ENCODE assay signal across 8 cellular contexts in genomic region chr5:143182901-143183820, GRCh38.
A peak's percentile ranks its signal among the peaks of the same experiment; 100 is the strongest.
DNase-seq lines count a peak whose midpoint lies in the region; ATAC-seq, FAIRE-seq and TF ChIP-seq lines count a peak whose summit lies in the region.

No MANE protein-coding gene starts in this region.

- no peak for TF ChIP-seq POLR2A in lower leg skin (IDR thresholded peaks at IDR 0.05)

- no peak overlapping the region for H3K4me3 ChIP-seq in lower leg skin (ENCODE audit: low read depth, poor library complexity, severe bottlenecking)

- peak; percentile 73 for ATAC-seq in GM21717 (IDR thresholded peaks at IDR 0.05; ENCODE audit: unreplicated experiment)

- peak overlapping the region; percentile 37 for H3K27ac ChIP-seq in angular gyrus (ENCODE audit: low read depth, low read length)

- 54 to 57% methylated on average over 15 of the region's 15 CpGs for WGBS in lower leg skin, 2 donors

- DNase-seq in GM18507 (ENCODE audit: extremely low spot score, insufficient read length, low read depth) = no peak
- DNase-seq in NAMALWA (ENCODE audit: low spot score) = peak; percentile 27
- peak; percentile 80 for DNase-seq in stimulated activated CD4-positive, alpha-beta T cell treated with anti-CD3 and anti-CD28 coated beads, Interleukin-15, amount 100 ng/mL, for 24 hours
- no peak for DNase-seq in kidney tubule cell (ENCODE audit: low spot score)
- DNase-seq in lower leg skin (ENCODE audit: low spot score in 2 of 2) = no peak
- no peak for DNase-seq in DMS153 treated with DMSO at 0.1 percent for 48 hours (lab: John Stamatoyannopoulos, UW; ENCODE audit: unreplicated experiment)

- FAIRE-seq in GM18507 (lab: Jason Lieb, UNC) = peak; percentile 92

- intact Hi-C loops in lower leg skin (cut with DNase I; ENCODE audit: low total_unique reads) = no loop called here

- TF ChIP-seq CTCF in lower leg skin (IDR thresholded peaks at IDR 0.05) = no peak

Comparison
In these comparisons a context has a peak if more than half of its experiments do, and no peak if none do; other contexts are left out.
1. DNase-seq: peak in NAMALWA (single experiment) and stimulated activated CD4-positive, alpha-beta T cell treated with anti-CD3 and anti-CD28 coated beads, Interleukin-15, amount 100 ng/mL, for 24 hours (single experiment); none in GM18507 (single experiment), kidney tubule cell (single experiment), lower leg skin (0 of 2) and DMS153 treated with DMSO at 0.1 percent for 48 hours (single experiment).